Comparison of ENCODE assay signal across 26 cellular contexts in the genomic region with DNA sequence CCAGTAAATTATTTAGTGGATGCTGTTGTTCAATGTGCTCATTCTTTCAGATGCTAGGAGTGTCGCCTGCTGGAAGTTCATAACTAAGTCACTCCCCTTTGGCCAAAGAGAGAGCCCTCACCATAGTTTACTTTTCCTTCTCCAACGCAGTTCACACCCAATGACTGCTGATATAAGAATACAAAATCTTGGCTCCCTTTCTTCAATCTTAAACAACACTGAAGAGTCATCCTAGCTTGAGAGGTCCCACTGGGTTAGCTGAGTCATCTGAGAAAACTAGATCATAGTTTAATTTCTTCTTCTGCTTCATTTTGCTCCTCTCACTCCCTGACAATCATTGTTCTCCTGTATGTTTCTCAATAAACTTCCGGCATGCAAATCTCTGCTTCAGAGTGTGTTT. TPM values are rescaled to one million over a fixed set of nuclear protein-coding genes. Genes with fewer than 3 reads are reported as not detected.
"Had no signal": no experiment of that assay in that cellular context is flagged by ENCODE, and none has a peak within 500 bp of the region (broad histone marks: within the 10 kb centered on the region; RNA-seq: fewer than 3 reads in every experiment).

No MANE protein-coding gene starts in this region.

- ATAC-seq: activated T-cell treated with anti-CD3 and anti-CD28 coated beads, Interleukin-2, amount 50 U/mL, for 72 hours; esophagus mucosa; psoas muscle; stimulated activated naive CD8-positive, alpha-beta T cell treated with anti-CD3 and anti-CD28 coated beads, Interleukin-15, Interleukin-2, amounts not matched to agents 100 U/mL and 50 U/mL, for 24 hours had no signal

- H3K4me1 Mint-ChIP-seq: activated CD4-positive, alpha-beta T cell treated with anti-CD3 and anti-CD28 coated beads, Interleukin-2, amount 10 ng/mL, durations not matched to agents 24 days and 14 days; neural crest cell had no signal

- H3K36me3 ChIP-seq: adrenal gland, tibial nerve had no signal

- H3K27ac ChIP-seq: adrenal gland, psoas muscle, skin epidermis, tibial nerve had no signal

- H3K4me3 ChIP-seq: adrenal gland, psoas muscle, skin epidermis, tibial nerve had no signal

- H3K4me1 ChIP-seq: adrenal gland, psoas muscle, tibial nerve had no signal

- H3K9me3 ChIP-seq: adrenal gland, psoas muscle, tibial nerve had no signal

- H3K9me3 Mint-ChIP-seq: activated CD4-positive, alpha-beta T cell treated with anti-CD3 and anti-CD28 coated beads, Interleukin-2, amount 10 ng/mL, durations not matched to agents 24 days and 14 days; activated T-cell treated with anti-CD3 and anti-CD28 coated beads, Interleukin-2, amount 50 U/mL, for 72 hours had no signal

- H3K4me3 Mint-ChIP-seq: activated CD4-positive, alpha-beta T cell treated with anti-CD3 and anti-CD28 coated beads, Interleukin-2, amount 10 ng/mL, durations not matched to agents 24 days and 14 days; activated T-cell treated with anti-CD3 and anti-CD28 coated beads, Interleukin-2, amount 50 U/mL, for 72 hours; neural crest cell had no signal

- DNase-seq: activated CD4-positive, alpha-beta T cell treated with anti-CD3 and anti-CD28 coated beads, Interleukin-2, amount 10 ng/mL, durations not matched to agents 24 days and 14 days; activated CD4-positive, CD25-positive, alpha-beta regulatory T cell; activated CD8-positive, alpha-beta memory T cell treated with anti-CD3 and anti-CD28 coated beads, Interleukin-2, amount 50 U/mL, for 4 hours; activated effector memory CD4-positive, alpha-beta T cell treated with anti-CD3 and anti-CD28 coated beads, Interleukin-2, amount 50 U/mL, for 16 hours; activated naive CD4-positive, alpha-beta T cell treated with anti-CD3 and anti-CD28 coated beads, Interleukin-2, amount 50 U/mL, for 16 hours; activated T-cell treated with anti-CD3 and anti-CD28 coated beads, Interleukin-2, amount 50 U/mL, for 72 hours; cerebellar nuclear complex; cortex of kidney; hippocampal formation; islet precursor cell; left colon; psoas muscle; right cardiac atrium; stimulated activated naive CD8-positive, alpha-beta T cell treated with anti-CD3 and anti-CD28 coated beads, Interleukin-15, Interleukin-2, amounts not matched to agents 100 U/mL and 50 U/mL, for 24 hours; T-helper 1 cell; T-helper 9 cell had no signal

- H3K27me3 ChIP-seq: adrenal gland, tibial nerve had no signal

RNA-seq across cellular contexts. Expression of gene OR52L1, which starts 5.4 kb away (rescaled TPM):
- total RNA-seq: activated CD4-positive, alpha-beta T cell treated with anti-CD3 and anti-CD28 coated beads, Interleukin-2, amount 10 ng/mL, durations not matched to agents 24 days and 14 days; activated T-cell treated with anti-CD3 and anti-CD28 coated beads, Interleukin-2, amount 50 U/mL, for 72 hours; bronchial epithelial cell; esophagus mucosa; glomerular endothelial cell; left colon; mammary epithelial cell; myocyte; osteocyte; psoas muscle; right cardiac atrium; tibial nerve had no signal

RNA-seq across cellular contexts. Expression of gene OR56A4, which starts 14.6 kb away (rescaled TPM):
- total RNA-seq: activated T-cell treated with anti-CD3 and anti-CD28 coated beads, Interleukin-2, amount 50 U/mL, for 72 hours; adrenal gland; bronchial epithelial cell; esophagus mucosa; glomerular endothelial cell; mammary epithelial cell; myocyte; psoas muscle; right cardiac atrium; tibial nerve had no signal

RNA-seq across cellular contexts. Expression of gene OR56A5, which starts 23.9 kb away (rescaled TPM):
- total RNA-seq: activated CD4-positive, alpha-beta T cell treated with anti-CD3 and anti-CD28 coated beads, Interleukin-2, amount 10 ng/mL, durations not matched to agents 24 days and 14 days; activated T-cell treated with anti-CD3 and anti-CD28 coated beads, Interleukin-2, amount 50 U/mL, for 72 hours; adrenal gland; bronchial epithelial cell; esophagus mucosa; glomerular endothelial cell; left colon; mammary epithelial cell; myocyte; neural crest cell; osteocyte; psoas muscle; right cardiac atrium; tibial nerve had no signal

RNA-seq across cellular contexts. Expression of gene OR56A1, which starts 38.4 kb away (rescaled TPM):
- total RNA-seq: activated CD4-positive, alpha-beta T cell treated with anti-CD3 and anti-CD28 coated beads, Interleukin-2, amount 10 ng/mL, durations not matched to agents 24 days and 14 days; activated T-cell treated with anti-CD3 and anti-CD28 coated beads, Interleukin-2, amount 50 U/mL, for 72 hours; adrenal gland; bronchial epithelial cell; esophagus mucosa; glomerular endothelial cell; mammary epithelial cell; myocyte; osteocyte; psoas muscle; right cardiac atrium; tibial nerve had no signal

RNA-seq across cellular contexts. Expression of gene OR56A3, which starts 50.1 kb away (rescaled TPM):
- total RNA-seq: activated CD4-positive, alpha-beta T cell treated with anti-CD3 and anti-CD28 coated beads, Interleukin-2, amount 10 ng/mL, durations not matched to agents 24 days and 14 days; activated T-cell treated with anti-CD3 and anti-CD28 coated beads, Interleukin-2, amount 50 U/mL, for 72 hours; adrenal gland; bronchial epithelial cell; esophagus mucosa; glomerular endothelial cell; left colon; mammary epithelial cell; myocyte; neural crest cell; osteocyte; psoas muscle; right cardiac atrium; tibial nerve had no signal
